ENCODE assay signal across 8 cellular contexts in the genomic region with DNA sequence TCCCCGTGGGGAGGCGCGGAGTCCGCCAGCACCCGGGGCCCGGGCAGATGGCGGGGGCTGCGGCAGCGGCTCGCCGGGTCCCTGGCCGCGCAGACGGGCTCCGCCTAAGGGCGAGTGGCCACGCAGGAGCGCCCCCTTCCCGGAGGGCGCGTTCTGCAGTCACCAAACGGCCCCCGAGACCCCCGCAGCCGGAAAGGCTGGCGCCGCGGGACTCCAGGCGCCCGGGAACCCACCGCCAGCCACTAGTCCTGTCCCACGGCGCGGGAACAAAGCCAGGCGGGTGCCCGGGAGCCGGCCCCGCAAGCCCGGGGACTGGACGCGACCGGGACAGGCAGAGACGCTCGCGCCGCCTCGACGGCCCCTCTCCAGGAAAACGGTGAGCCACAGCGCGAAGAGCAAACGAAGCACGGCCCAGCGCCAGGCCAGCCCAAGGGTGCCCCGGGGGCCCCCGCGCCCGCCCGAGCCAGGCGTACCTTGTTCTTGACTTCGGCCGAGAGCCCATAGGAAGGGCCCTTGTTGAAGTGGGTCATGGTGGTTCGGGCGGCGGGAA. TPM values are rescaled to one million over a fixed set of nuclear protein-coding genes. Genes with fewer than 3 reads are reported as not detected.
DNase-seq lines count a peak whose midpoint lies in the region; ATAC-seq and TF ChIP-seq lines count a peak whose summit lies in the region.

No MANE protein-coding gene starts in this region.

- intact Hi-C loops in MCF 10A (cut with micrococcal nuclease): loop anchor here (1.0 to 10.0 kb wide), 4 partner anchors 48 to 115 kb away; no protein-coding TSS in a partner anchor

- no peaks in the 10 kb centered on the region for H3K36me3 Mint-ChIP-seq in MCF 10A (ENCODE audit: insufficient read depth, unreplicated experiment)

- no peaks in the 10 kb centered on the region for H3K9me3 Mint-ChIP-seq in MCF 10A (ENCODE audit: unreplicated experiment)

- peaks cover 22% of the 10 kb centered on the region for H3K4me1 Mint-ChIP-seq in MCF 10A (ENCODE audit: insufficient read depth, unreplicated experiment)

- peak overlapping the region; percentile 91 for H3K4me3 ChIP-seq in skeletal muscle cell (ENCODE audit: low read depth, low read length)

- TF ChIP-seq CTCF in GM12874 (IDR thresholded peaks at IDR 0.05; ENCODE audit: insufficient read depth, low read depth, low read length) (peak; percentile 57), MCF 10A (IDR thresholded peaks at IDR 0.05; ENCODE audit: unreplicated experiment) (peak; percentile 49)

- peak overlapping the region; percentile 69 for H3K27ac Mint-ChIP-seq in MCF 10A (ENCODE audit: low read depth, unreplicated experiment)

- DNase-seq in AG08395 (ENCODE audit: low spot score) (peak; percentile 56), NCI-H774 (lab: John Stamatoyannopoulos, UW) (peak; percentile 36), MCF 10A (ENCODE audit: unreplicated experiment) (peak; percentile 39), iPS-NIHi11 (ENCODE audit: low spot score) (peak; percentile 71), skeletal muscle cell (ENCODE audit: low read depth) (no peak), NAMALWA (ENCODE audit: low spot score) (no peak)

- CTCF ChIA-PET in MCF 10A (lab: Yijun Ruan, JAX): interaction anchor here (0.7 to 3.1 kb wide), 2 partner anchors 71 to 1406 kb away, joined by 3 to 14 read pairs; no protein-coding TSS in a partner anchor

- peak; percentile 33 for ATAC-seq in HG02840 (IDR thresholded peaks at IDR 0.05; ENCODE audit: low FRiP score, unreplicated experiment)

- POLR2A ChIA-PET in MCF 10A (lab: Yijun Ruan, JAX): interaction anchor here (1.5 to 2.1 kb wide), 2 partner anchors 72 kb away, joined by 9 to 11 read pairs; no protein-coding TSS in a partner anchor

- H3K4me3 Mint-ChIP-seq in MCF 10A (ENCODE audit: unreplicated experiment): peak overlapping the region; percentile 97

- no peaks in the 10 kb centered on the region for H3K27me3 Mint-ChIP-seq in MCF 10A (ENCODE audit: insufficient read depth, unreplicated experiment)

- BruUV-seq in MCF 10A (replicated peaks; lab: Mats Ljungman, UMichigan): no TSS peak

RNA-seq across cellular contexts. Expression of a gene that starts 0.5 kb away (rescaled TPM):
- total RNA-seq in MCF 10A (2022): 44.5 and 48.2 TPM in 2 replicates

Comparison
In these comparisons a context has a peak if more than half of its experiments do, and no peak if none do; other contexts are left out.
1. DNase-seq: peak in AG08395 (single experiment), NCI-H774 (single experiment), MCF 10A (single experiment) and iPS-NIHi11 (single experiment); none in skeletal muscle cell (single experiment) and NAMALWA (single experiment).